Comparison of ENCODE assay signal across 18 cellular contexts in the genomic region with DNA sequence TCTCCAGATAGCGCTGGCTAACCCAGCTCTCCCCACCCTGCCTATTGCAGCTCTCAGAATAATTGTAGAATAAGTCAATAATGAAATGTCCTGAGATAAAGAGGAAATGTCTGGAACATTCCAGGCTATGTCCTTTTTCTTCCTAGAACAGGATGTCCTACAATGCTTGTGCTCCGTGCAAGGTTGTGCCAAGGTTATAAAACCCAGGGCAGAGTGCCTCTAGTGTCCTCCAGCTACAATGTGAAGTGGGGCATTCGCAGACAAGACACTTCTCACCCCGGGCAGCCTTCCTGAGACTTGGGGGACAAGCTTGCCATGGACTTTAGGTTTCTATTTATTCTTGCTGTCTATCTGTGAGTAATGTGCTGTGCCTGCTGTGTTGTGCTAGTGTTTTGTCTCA.
"Had no signal": no experiment of that assay in that cellular context is flagged by ENCODE, and none has a peak within 500 bp of the region (broad histone marks: within the 10 kb centered on the region; RNA-seq: fewer than 3 reads in every experiment).

No MANE protein-coding gene starts in this region.

- H3K4me1 ChIP-seq: esophagus muscularis mucosa, gastroesophageal sphincter, heart left ventricle, pancreas, transverse colon, vagina had no signal

- H3K4me3 ChIP-seq: esophagus muscularis mucosa, gastroesophageal sphincter, heart left ventricle, pancreas, transverse colon, vagina had no signal

- ATAC-seq: activated CD8-positive, alpha-beta T cell treated with anti-CD3 and anti-CD28 coated beads for 36 hours; activated T-helper 17 cell treated with anti-CD3 and anti-CD28 coated beads, Interleukin-2, amount 50 U/mL, for 72 hours; gastroesophageal sphincter; heart left ventricle; natural killer cell treated with Interleukin-12 subunit alpha and Interleukin-12 subunit beta and Interleukin-15 and Interleukin-18, amount 100 ng/mL, for 72 hours; pancreas; stimulated activated naive CD8-positive, alpha-beta T cell treated with anti-CD3 and anti-CD28 coated beads, Interleukin-15, Interleukin-2, amounts not matched to agents 100 U/mL and 50 U/mL, for 24 hours; T-cell had no signal

- DNase-seq: activated CD4-positive, alpha-beta T cell treated with anti-CD3 and anti-CD28 coated beads, Interleukin-2, amount 10 ng/mL, durations not matched to agents 24 days and 14 days; activated CD8-positive, alpha-beta T cell treated with anti-CD3 and anti-CD28 coated beads for 36 hours; activated naive CD4-positive, alpha-beta T cell; activated naive CD8-positive, alpha-beta T cell treated with anti-CD3 and anti-CD28 coated beads, Interleukin-2, amount 10 ng/mL, durations not matched to agents 7 days and 5 days; activated T-cell treated with anti-CD3 and anti-CD28 coated beads, Interleukin-2, amount 50 U/mL, for 1 hour; caudate nucleus; heart left ventricle; kidney glomerular epithelial cell; pancreas; stimulated activated naive CD8-positive, alpha-beta T cell treated with anti-CD3 and anti-CD28 coated beads, Interleukin-15, Interleukin-2, amounts not matched to agents 100 U/mL and 50 U/mL, for 24 hours; T-cell; transverse colon had no signal

- H3K36me3 ChIP-seq: esophagus muscularis mucosa, gastroesophageal sphincter, heart left ventricle, neutrophil, pancreas, transverse colon, vagina had no signal

- H3K27me3 ChIP-seq: esophagus muscularis mucosa, gastroesophageal sphincter, heart left ventricle, neutrophil, pancreas, transverse colon, vagina had no signal

- H3K9me3 ChIP-seq: esophagus muscularis mucosa, gastroesophageal sphincter, neutrophil, pancreas, transverse colon, vagina had no signal

- H3K27ac ChIP-seq: esophagus muscularis mucosa, gastroesophageal sphincter, heart left ventricle, neutrophil, pancreas, transverse colon, vagina had no signal
